23 cellular contexts compared by ENCODE assay signal in genomic region chr5:124022966-124023365, GRCh38.
"Had no signal": no experiment of that assay in that cellular context is flagged by ENCODE, and none has a peak within 500 bp of the region (broad histone marks: within the 10 kb centered on the region; RNA-seq: fewer than 3 reads in every experiment).

No MANE protein-coding gene starts in this region.

- DNase-seq: colonic mucosa; cortex of kidney; dermis blood vessel endothelial cell; dorsolateral prefrontal cortex; effector CD4-positive, alpha-beta T cell; effector CD8-positive, alpha-beta T cell; effector memory CD4-positive, alpha-beta T cell; effector memory CD8-positive, alpha-beta T cell; endodermal cell; erythroblast; esophagus squamous epithelium; foreskin fibroblast; foreskin keratinocyte; foreskin melanocyte; gastrocnemius medialis; glutamatergic neuron; head of caudate nucleus; heart left ventricle; heart right ventricle had no signal

- H3K4me3 ChIP-seq: colonic mucosa, coronary artery, dorsolateral prefrontal cortex, esophagus muscularis mucosa, esophagus squamous epithelium, gastrocnemius medialis, gastroesophageal sphincter, heart left ventricle, heart right ventricle, hepatocyte had no signal
